In the genomic region with DNA sequence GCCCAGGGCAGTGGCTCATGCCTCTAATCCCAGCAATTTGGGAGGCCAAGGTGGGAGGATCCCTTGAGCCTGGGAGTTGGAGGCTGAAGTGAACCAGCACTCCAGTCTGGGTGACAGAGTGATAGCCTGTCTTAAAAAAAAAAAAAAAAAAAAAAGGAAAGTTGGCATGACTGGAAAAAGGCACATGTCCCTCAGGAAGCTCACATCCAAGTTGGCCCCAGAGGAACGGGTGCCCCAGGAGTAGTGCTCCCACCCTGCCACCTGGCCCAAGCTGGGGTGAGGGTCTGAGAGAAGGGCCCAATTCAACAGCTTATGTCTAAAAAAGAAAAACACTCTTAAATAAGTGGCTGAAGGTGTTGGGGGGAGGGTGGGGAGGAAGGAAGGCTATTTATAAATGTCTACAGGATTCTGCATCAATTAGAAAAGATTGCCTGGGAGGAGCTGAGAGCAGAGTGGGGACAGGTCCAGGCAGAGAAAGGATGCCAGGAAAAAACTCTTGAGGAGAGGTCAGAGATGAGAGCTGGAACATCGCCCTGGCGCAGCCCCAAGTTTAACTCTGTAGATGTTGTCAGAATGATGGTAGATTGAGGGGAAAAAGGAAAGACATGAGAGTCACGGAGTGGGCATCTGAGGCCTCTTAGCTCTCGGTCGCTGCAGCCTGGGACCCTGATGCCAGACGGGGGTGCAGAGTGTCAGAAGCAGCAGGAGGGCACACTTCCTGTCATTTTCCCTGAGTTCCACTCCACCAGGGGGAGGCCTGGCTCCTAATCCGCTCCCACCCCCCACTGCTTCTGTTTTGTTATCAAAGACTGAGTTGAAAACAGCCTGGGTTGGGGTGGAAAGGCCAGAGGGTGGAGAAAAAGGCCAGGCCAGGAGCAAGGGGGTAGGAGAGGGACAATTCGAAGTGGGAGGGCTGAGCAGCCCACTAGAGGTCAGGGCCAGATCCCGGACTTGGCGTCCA, we compare ENCODE assay signal across 9 cellular contexts. TPM values are rescaled to one million over a fixed set of nuclear protein-coding genes. Genes with fewer than 3 reads are reported as not detected.
DNase-seq lines count a peak whose midpoint lies in the region; ATAC-seq and TF ChIP-seq lines count a peak whose summit lies in the region.
"Had no signal": no experiment of that assay in that cellular context is flagged by ENCODE, and none has a peak within 500 bp of the region (broad histone marks: within the 10 kb centered on the region; RNA-seq: fewer than 3 reads in every experiment).

No MANE protein-coding gene starts in this region.

- no peak overlapping the region for H3K4me3 ChIP-seq in prostate gland

- CTCF ChIA-PET in activated CD8-positive, alpha-beta T cell treated with anti-CD3 and anti-CD28 coated beads, Interleukin-2, amount 10 ng/mL, durations not matched to agents 7 days and 5 days (lab: Charles Lee), result interaction anchor here (1.1 to 10.2 kb wide), 3 partner anchors 29 to 119 kb away, joined by 3 to 295 read pairs (median 4); partner anchors contain the start of genes IGFBP6 and SOAT2
- CTCF ChIA-PET in activated CD4-positive, alpha-beta memory T cell treated with anti-CD3 and anti-CD28 coated beads, Interleukin-2, amount 10 ng/mL, durations not matched to agents 7 days and 5 days (lab: Charles Lee), result interaction anchor here (0.6 to 2.4 kb wide), 5 partner anchors 9 to 69 kb away, joined by 3 to 7 read pairs (median 3); no protein-coding TSS in a partner anchor

- peak overlapping the region; percentile 60 to 62 for H3K27ac ChIP-seq in prostate gland

- DNase-seq in EH (ENCODE audit: low read depth) (peak; percentile 82), cardiac septum (ENCODE audit: low spot score) (peak; percentile 75), prostate gland (ENCODE audit: low spot score) (no peak), SHP77 treated with DMSO at 0.1 percent for 48 hours (lab: John Stamatoyannopoulos, UW) (no peak), NCI-H187 (lab: John Stamatoyannopoulos, UW) (no peak)
- no peak for DNase-seq in activated CD8-positive, alpha-beta T cell treated with anti-CD3 and anti-CD28 coated beads, Interleukin-2, amount 10 ng/mL, durations not matched to agents 7 days and 5 days
- DNase-seq in activated CD4-positive, alpha-beta memory T cell treated with anti-CD3 and anti-CD28 coated beads, Interleukin-2, amount 10 ng/mL, durations not matched to agents 7 days and 5 days, result no peak
- DNase-seq in stimulated activated naive CD4-positive, alpha-beta T cell treated with Interleukin-2 at 50 U/mL for 16 hours (lab: John Stamatoyannopoulos, UW), result no peak

- no peak for ATAC-seq in activated CD8-positive, alpha-beta T cell treated with anti-CD3 and anti-CD28 coated beads, Interleukin-2, amount 10 ng/mL, durations not matched to agents 7 days and 5 days

- H3K36me3 ChIP-seq in prostate gland, result peaks cover 0 to 25% of the 10 kb centered on the region in 2 donors

- H3K9me3 ChIP-seq in prostate gland, result no peaks in the 10 kb centered on the region

- intact Hi-C loops in cardiac septum (cut with DNase I) (no loop called here), prostate gland (cut with DNase I) (no loop called here)

- WGBS in prostate gland, result 31% methylated on average over 11 of the region's 11 CpGs

- H3K27me3 Mint-ChIP-seq in activated CD8-positive, alpha-beta T cell treated with anti-CD3 and anti-CD28 coated beads, Interleukin-2, amount 10 ng/mL, durations not matched to agents 7 days and 5 days (ENCODE audit: low read depth), result no peaks in the 10 kb centered on the region
- no peaks in the 10 kb centered on the region for H3K27me3 Mint-ChIP-seq in activated CD4-positive, alpha-beta memory T cell treated with anti-CD3 and anti-CD28 coated beads, Interleukin-2, amount 10 ng/mL, durations not matched to agents 7 days and 5 days

- no peak for TF ChIP-seq CTCF in prostate gland (IDR thresholded peaks at IDR 0.05)

- peaks cover 15% of the 10 kb centered on the region for H3K4me1 ChIP-seq in prostate gland (replicated peaks)

- H3K4me3 Mint-ChIP-seq in activated CD8-positive, alpha-beta T cell treated with anti-CD3 and anti-CD28 coated beads, Interleukin-2, amount 10 ng/mL, durations not matched to agents 7 days and 5 days, result no peak overlapping the region
- no peak overlapping the region for H3K4me3 Mint-ChIP-seq in activated CD4-positive, alpha-beta memory T cell treated with anti-CD3 and anti-CD28 coated beads, Interleukin-2, amount 10 ng/mL, durations not matched to agents 7 days and 5 days

- TF ChIP-seq POLR2A in prostate gland (IDR thresholded peaks at IDR 0.05), result no peak

- no peaks in the 10 kb centered on the region for H3K27me3 ChIP-seq in prostate gland (replicated peaks; ENCODE audit: insufficient read depth)

- H3K36me3 Mint-ChIP-seq in activated CD8-positive, alpha-beta T cell treated with anti-CD3 and anti-CD28 coated beads, Interleukin-2, amount 10 ng/mL, durations not matched to agents 7 days and 5 days (ENCODE audit: low read depth), result peaks cover 43% of the 10 kb centered on the region
- H3K36me3 Mint-ChIP-seq in activated CD4-positive, alpha-beta memory T cell treated with anti-CD3 and anti-CD28 coated beads, Interleukin-2, amount 10 ng/mL, durations not matched to agents 7 days and 5 days (ENCODE audit: low read depth), result peaks cover 50% of the 10 kb centered on the region

- peaks cover 12% of the 10 kb centered on the region for H3K4me1 Mint-ChIP-seq in activated CD8-positive, alpha-beta T cell treated with anti-CD3 and anti-CD28 coated beads, Interleukin-2, amount 10 ng/mL, durations not matched to agents 7 days and 5 days (ENCODE audit: low read depth)
- H3K4me1 Mint-ChIP-seq in activated CD4-positive, alpha-beta memory T cell treated with anti-CD3 and anti-CD28 coated beads, Interleukin-2, amount 10 ng/mL, durations not matched to agents 7 days and 5 days, result peaks cover 5% of the 10 kb centered on the region

- POLR2A ChIA-PET in activated CD8-positive, alpha-beta T cell treated with anti-CD3 and anti-CD28 coated beads, Interleukin-2, amount 10 ng/mL, durations not matched to agents 7 days and 5 days (lab: Charles Lee), result no interaction called here
- POLR2A ChIA-PET in activated CD4-positive, alpha-beta memory T cell treated with anti-CD3 and anti-CD28 coated beads, Interleukin-2, amount 10 ng/mL, durations not matched to agents 7 days and 5 days (lab: Charles Lee), result interaction anchor here (1.2 to 1.7 kb wide), 2 partner anchors 27 to 31 kb away, joined by 3 to 5 read pairs; partner anchors contain the start of gene SOAT2

- peak overlapping the region; percentile 55 for H3K27ac Mint-ChIP-seq in activated CD8-positive, alpha-beta T cell treated with anti-CD3 and anti-CD28 coated beads, Interleukin-2, amount 10 ng/mL, durations not matched to agents 7 days and 5 days
- H3K27ac Mint-ChIP-seq in activated CD4-positive, alpha-beta memory T cell treated with anti-CD3 and anti-CD28 coated beads, Interleukin-2, amount 10 ng/mL, durations not matched to agents 7 days and 5 days, result no peak overlapping the region

- H3K9me3 Mint-ChIP-seq in activated CD8-positive, alpha-beta T cell treated with anti-CD3 and anti-CD28 coated beads, Interleukin-2, amount 10 ng/mL, durations not matched to agents 7 days and 5 days (ENCODE audit: insufficient read depth), result no peaks in the 10 kb centered on the region
- no peaks in the 10 kb centered on the region for H3K9me3 Mint-ChIP-seq in activated CD4-positive, alpha-beta memory T cell treated with anti-CD3 and anti-CD28 coated beads, Interleukin-2, amount 10 ng/mL, durations not matched to agents 7 days and 5 days

RNA-seq across cellular contexts. Expression of gene SPRYD3, which starts 7.3 kb away (rescaled TPM):
- 10 to 100 TPM; 27.2 to 31.2 TPM for total RNA-seq in activated CD8-positive, alpha-beta T cell treated with anti-CD3 and anti-CD28 coated beads, Interleukin-2, amount 10 ng/mL, durations not matched to agents 7 days and 5 days
- total RNA-seq in cardiac septum, result 63.5 TPM
- total RNA-seq in prostate gland, result 10 to 100 TPM; 38.7 to 54.4 TPM
- 10 to 100 TPM; 31.2 to 31.3 TPM for total RNA-seq in activated CD4-positive, alpha-beta memory T cell treated with anti-CD3 and anti-CD28 coated beads, Interleukin-2, amount 10 ng/mL, durations not matched to agents 7 days and 5 days

RNA-seq across cellular contexts. Expression of gene TNS2, which starts 22.0 kb away (rescaled TPM):
- 1 to 10 TPM; 1.0 to 1.4 TPM for total RNA-seq in activated CD8-positive, alpha-beta T cell treated with anti-CD3 and anti-CD28 coated beads, Interleukin-2, amount 10 ng/mL, durations not matched to agents 7 days and 5 days
- total RNA-seq in cardiac septum (99.3 TPM), prostate gland (100 to 1,000 TPM in 1 of 2 donors, 10 to 100 TPM in 1; 66.5 to 180 TPM)
- total RNA-seq in activated CD4-positive, alpha-beta memory T cell treated with anti-CD3 and anti-CD28 coated beads, Interleukin-2, amount 10 ng/mL, durations not matched to agents 7 days and 5 days, result under 1 TPM; 0.78 to 0.83 TPM

RNA-seq across cellular contexts. Expression of gene IGFBP6, which starts 25.6 kb away (rescaled TPM):
- total RNA-seq in activated CD8-positive, alpha-beta T cell treated with anti-CD3 and anti-CD28 coated beads, Interleukin-2, amount 10 ng/mL, durations not matched to agents 7 days and 5 days, result 1 to 10 TPM; 3.1 to 5.4 TPM
- total RNA-seq in cardiac septum, result 42.3 TPM
- 100 to 1,000 TPM; 189 to 532 TPM for total RNA-seq in prostate gland
- total RNA-seq in activated CD4-positive, alpha-beta memory T cell treated with anti-CD3 and anti-CD28 coated beads, Interleukin-2, amount 10 ng/mL, durations not matched to agents 7 days and 5 days, result 1 to 10 TPM in 1 of 2 experiments, under 1 TPM in 1; 0.38 to 1.2 TPM

RNA-seq across cellular contexts. Expression of gene SOAT2, which starts 31.4 kb away (rescaled TPM):
- total RNA-seq in activated CD8-positive, alpha-beta T cell treated with anti-CD3 and anti-CD28 coated beads, Interleukin-2, amount 10 ng/mL, durations not matched to agents 7 days and 5 days, result 10 to 100 TPM; 10.8 to 13.3 TPM
- total RNA-seq in cardiac septum (not detected), prostate gland (under 1 TPM; 0.14 to 0.28 TPM)
- 1 to 10 TPM; 1.4 to 1.5 TPM for total RNA-seq in activated CD4-positive, alpha-beta memory T cell treated with anti-CD3 and anti-CD28 coated beads, Interleukin-2, amount 10 ng/mL, durations not matched to agents 7 days and 5 days
- total RNA-seq: NCI-H460 had no signal

Comparison
In these comparisons a context has a peak if more than half of its experiments do, and no peak if none do; other contexts are left out.
1. DNase-seq: peak in EH (single experiment) and cardiac septum (single experiment); none in activated CD8-positive, alpha-beta T cell treated with anti-CD3 and anti-CD28 coated beads, Interleukin-2, amount 10 ng/mL, durations not matched to agents 7 days and 5 days (single experiment), prostate gland (single experiment), activated CD4-positive, alpha-beta memory T cell treated with anti-CD3 and anti-CD28 coated beads, Interleukin-2, amount 10 ng/mL, durations not matched to agents 7 days and 5 days (single experiment), SHP77 treated with DMSO at 0.1 percent for 48 hours (single experiment), stimulated activated naive CD4-positive, alpha-beta T cell treated with Interleukin-2 at 50 U/mL for 16 hours (single experiment) and NCI-H187 (0 of 2).
2. RNA of gene TNS2, which starts 22.0 kb away (total RNA-seq): 66.5 to 180 TPM in prostate gland and 99.3 TPM in cardiac septum (single experiment); 1.0 to 1.4 TPM in activated CD8-positive, alpha-beta T cell treated with anti-CD3 and anti-CD28 coated beads, Interleukin-2, amount 10 ng/mL, durations not matched to agents 7 days and 5 days and 0.78 to 0.83 TPM in activated CD4-positive, alpha-beta memory T cell treated with anti-CD3 and anti-CD28 coated beads, Interleukin-2, amount 10 ng/mL, durations not matched to agents 7 days and 5 days; every median in the first group is over 10 times any median in the second.